In the genomic region with DNA sequence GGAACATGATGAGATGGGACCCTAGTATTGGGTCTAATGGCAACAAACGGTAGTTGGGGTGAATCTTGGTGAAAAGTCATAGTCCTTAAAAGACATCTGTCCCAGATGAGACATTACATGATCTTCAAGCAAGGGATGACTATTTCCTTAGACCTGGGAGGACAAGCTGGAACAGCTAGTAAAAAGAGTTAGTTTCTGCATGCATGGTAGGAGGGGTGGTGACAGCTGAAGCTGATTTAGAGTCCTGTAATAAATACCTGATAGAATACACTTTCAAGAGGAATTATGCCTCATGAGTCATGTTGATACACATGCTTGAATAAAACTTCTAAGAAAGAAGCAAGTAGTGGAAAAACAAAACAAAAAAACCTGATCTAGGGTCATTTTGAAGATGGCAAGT, we compare ENCODE assay signal across 13 cellular contexts.
DNase-seq lines count a peak whose midpoint lies in the region; ATAC-seq and TF ChIP-seq lines count a peak whose summit lies in the region.
"Had no signal": no experiment of that assay in that cellular context is flagged by ENCODE, and none has a peak within 500 bp of the region (broad histone marks: within the 10 kb centered on the region; RNA-seq: fewer than 3 reads in every experiment).

No MANE protein-coding gene starts in this region.

- H3K4me3 ChIP-seq in BJ (ENCODE audit: low read depth, low read length): no peak overlapping the region
- no peak overlapping the region for H3K4me3 ChIP-seq in epithelial cell of esophagus (ENCODE audit: low read length)
- no peak overlapping the region for H3K4me3 ChIP-seq in thyroid gland (replicated peaks in 1 of 3)
- H3K4me3 ChIP-seq: GM12878, K562 had no signal

- ATAC-seq in foreskin keratinocyte: peak; percentile 66
- ATAC-seq: CD8-positive, alpha-beta T cell; GM12878; K562 had no signal

- WGBS in thyroid gland, 2 donors: 88 to 93% methylated on average over 1 of the region's 1 CpG

- no peak for TF ChIP-seq POLR2A in thyroid gland (IDR thresholded peaks at IDR 0.05)

- H3K4me1 ChIP-seq in foreskin keratinocyte (peaks cover 18% of the 10 kb centered on the region), thyroid gland (no peaks in the 10 kb centered on the region)
- H3K4me1 ChIP-seq: BE2C had no signal

- H3K27ac ChIP-seq in foreskin keratinocyte (no peak overlapping the region), thyroid gland (no peak overlapping the region)

- POLR2A ChIA-PET in BJ (lab: Charles Lee): interaction anchor here (0.6 kb wide), 1 partner anchor 40 kb away, joined by 3 read pairs; no protein-coding TSS in a partner anchor

- no peaks in the 10 kb centered on the region for H3K36me3 ChIP-seq in BJ (ENCODE audit: control insufficient read depth, insufficient read depth, low read length)
- H3K36me3 ChIP-seq in thyroid gland: no peaks in the 10 kb centered on the region
- H3K36me3 ChIP-seq: BE2C had no signal

- TF ChIP-seq CTCF in BJ (IDR thresholded peaks at IDR 0.05; ENCODE audit: insufficient read depth, low read depth, low read length) (no peak), epithelial cell of esophagus (IDR thresholded peaks at IDR 0.05; ENCODE audit: insufficient read depth, low read depth, low read length, missing control alignments) (no peak), foreskin keratinocyte (conservative IDR thresholded peaks at IDR 0.05) (no peak), thyroid gland (IDR thresholded peaks at IDR 0.05) (no peak)

- DNase-seq in BJ (ENCODE audit: low read depth) (peak; percentile 8), LHCN-M2 (ENCODE audit: low read depth) (peak; percentile 9), epithelial cell of esophagus (ENCODE audit: low read depth) (peak; percentile 4), foreskin keratinocyte (peak; percentile 57 to 70), NCI-H1694 treated with DMSO at 0.1 percent for 48 hours (lab: John Stamatoyannopoulos, UW) (no peak), thyroid gland (no peak)
- no peak for DNase-seq in activated CD4-positive, CD25-positive, alpha-beta regulatory T cell (lab: John Stamatoyannopoulos, UW)
- DNase-seq: BE2C; CD8-positive, alpha-beta T cell; COR-L47; HCEC 1CT had no signal

- CTCF ChIA-PET in BJ (lab: Yijun Ruan, JAX): interaction anchor here (0.7 to 1.1 kb wide), 2 partner anchors 13 to 26 kb away, joined by 3 read pairs; no protein-coding TSS in a partner anchor

- no peaks in the 10 kb centered on the region for H3K9me3 ChIP-seq in thyroid gland
- H3K9me3 ChIP-seq: BE2C had no signal

- H3K27me3 ChIP-seq in BJ (ENCODE audit: control insufficient read depth, insufficient read depth, low read length) (no peaks in the 10 kb centered on the region), foreskin keratinocyte (no peaks in the 10 kb centered on the region), thyroid gland (no peaks in the 10 kb centered on the region)
- H3K27me3 ChIP-seq: BE2C had no signal

- intact Hi-C loops in thyroid gland (cut with DNase I): no loop called here

Comparison
In these comparisons a context has a peak if more than half of its experiments do, and no peak if none do; other contexts are left out.
1. DNase-seq: peak in BJ (single experiment), LHCN-M2 (single experiment), epithelial cell of esophagus (single experiment) and foreskin keratinocyte (2 of 2); none in NCI-H1694 treated with DMSO at 0.1 percent for 48 hours (single experiment), activated CD4-positive, CD25-positive, alpha-beta regulatory T cell (0 of 4) and thyroid gland (0 of 2).